Comparison of ENCODE assay signal across 18 cellular contexts in the genomic region with DNA sequence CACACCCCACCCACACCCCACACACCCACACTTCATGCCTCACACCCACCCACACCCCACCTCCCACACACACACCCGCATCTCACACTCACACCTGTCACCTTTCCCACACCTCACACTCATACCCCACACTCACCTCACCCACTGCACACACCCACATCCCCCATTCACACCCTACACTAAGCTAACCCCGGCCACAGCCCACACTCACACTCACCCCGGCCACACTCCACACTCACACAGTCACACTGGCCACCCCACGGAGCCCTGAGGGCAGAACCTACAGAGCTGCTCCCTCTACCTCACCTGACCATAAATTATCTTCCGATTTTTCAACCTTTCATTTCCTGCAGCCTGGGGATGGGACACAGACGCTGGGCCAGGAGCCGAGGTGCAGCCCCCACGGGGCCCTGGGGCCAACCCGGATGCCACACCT.
DNase-seq lines count a peak whose midpoint lies in the region; ATAC-seq, FAIRE-seq and TF ChIP-seq lines count a peak whose summit lies in the region.
"Had no signal": no experiment of that assay in that cellular context is flagged by ENCODE, and none has a peak within 500 bp of the region (broad histone marks: within the 10 kb centered on the region; RNA-seq: fewer than 3 reads in every experiment).

No MANE protein-coding gene starts in this region.

- TF ChIP-seq POLR2A in spleen (IDR thresholded peaks at IDR 0.05) = no peak

- H3K27ac Mint-ChIP-seq in activated CD4-positive, alpha-beta T cell treated with anti-CD3 and anti-CD28 coated beads, Interleukin-2, amount 10 ng/mL, durations not matched to agents 7 days and 5 days = peak overlapping the region; percentile 66
- H3K27ac Mint-ChIP-seq: activated naive CD4-positive, alpha-beta T cell treated with anti-CD3 and anti-CD28 coated beads, Interleukin-2, amount 10 ng/mL, durations not matched to agents 7 days and 5 days; HFFc6 had no signal

- CTCF ChIA-PET in activated CD4-positive, alpha-beta T cell treated with anti-CD3 and anti-CD28 coated beads, Interleukin-2, amount 10 ng/mL, durations not matched to agents 7 days and 5 days (lab: Charles Lee) = no interaction called here
- CTCF ChIA-PET in PC-3 (lab: Charles Lee) = no interaction called here

- H4K20me1 ChIP-seq in DND-41 (ENCODE audit: insufficient read depth, low read length) (peaks cover 84% of the 10 kb centered on the region), PC-3 (ENCODE audit: low read length) (no peaks in the 10 kb centered on the region)

- intact Hi-C loops in kidney (cut with DNase I) = no loop called here
- intact Hi-C loops in spleen (cut with DNase I; ENCODE audit: low total_unique reads) = no loop called here
- intact Hi-C loops in PC-3 (cut with micrococcal nuclease) = no loop called here

- H3K9me3 Mint-ChIP-seq in activated CD4-positive, alpha-beta T cell treated with anti-CD3 and anti-CD28 coated beads, Interleukin-2, amount 10 ng/mL, durations not matched to agents 7 days and 5 days = no peaks in the 10 kb centered on the region
- H3K9me3 Mint-ChIP-seq: HFFc6 had no signal

- H3K9ac ChIP-seq in DND-41 (ENCODE audit: low read depth, low read length) = no peak overlapping the region
- H3K9ac ChIP-seq in kidney (ENCODE audit: low read length in 2 of 2) = no peak overlapping the region
- H3K9ac ChIP-seq in PC-3 (ENCODE audit: low read length) = no peak overlapping the region

- H3K36me3 ChIP-seq in DND-41 (ENCODE audit: insufficient read depth, low read length) = peaks cover 100% of the 10 kb centered on the region
- H3K36me3 ChIP-seq in kidney (ENCODE audit: control insufficient read depth in 1 of 2, insufficient read depth in 2 of 2, low read length in 2 of 2) = peaks cover 4 to 17% of the 10 kb centered on the region in 2 donors
- H3K36me3 ChIP-seq in spleen = peaks cover 4 to 95% (median 47%) of the 10 kb centered on the region in 6 donors
- no peaks in the 10 kb centered on the region for H3K36me3 ChIP-seq in PC-3 (ENCODE audit: low read depth, low read length)

- no peak overlapping the region for H3K4me3 Mint-ChIP-seq in activated CD4-positive, alpha-beta T cell treated with anti-CD3 and anti-CD28 coated beads, Interleukin-2, amount 10 ng/mL, durations not matched to agents 7 days and 5 days
- H3K4me3 Mint-ChIP-seq: CD14-positive monocyte, HFFc6 had no signal

- ATAC-seq in DND-41 (ENCODE audit: insufficient read depth, low read depth) = 0 out of 3 replicates have a peak, but pooled peaks have one; percentile 3
- ATAC-seq in PC-3 = no peak

- H3K4me3 ChIP-seq in DND-41 (ENCODE audit: low read depth in 1 of 2, low read length in 2 of 2) (no peak overlapping the region), kidney (ENCODE audit: low read length in 2 of 2) (no peak overlapping the region), spleen (no peak overlapping the region), PC-3 (ENCODE audit: low read length) (no peak overlapping the region)
- H3K4me3 ChIP-seq: dorsolateral prefrontal cortex, MG63, PC-9, thyroid gland had no signal

- no peaks in the 10 kb centered on the region for H3K9me2 ChIP-seq in PC-3 (replicated peaks; ENCODE audit: low read length)

- H2AFZ ChIP-seq in DND-41 (ENCODE audit: low read depth, low read length) (no peak overlapping the region), PC-3 (ENCODE audit: low read length) (no peak overlapping the region)
- H2AFZ ChIP-seq: PC-9 had no signal

- H3K79me2 ChIP-seq in DND-41 (ENCODE audit: insufficient read depth, low read length) (peaks cover 94% of the 10 kb centered on the region), PC-3 (ENCODE audit: low read length) (no peaks in the 10 kb centered on the region)

- H3K4me1 Mint-ChIP-seq in activated CD4-positive, alpha-beta T cell treated with anti-CD3 and anti-CD28 coated beads, Interleukin-2, amount 10 ng/mL, durations not matched to agents 7 days and 5 days = peaks cover 11% of the 10 kb centered on the region
- H3K4me1 Mint-ChIP-seq: CD14-positive monocyte had no signal

- no peak for DNase-seq in activated CD4-positive, alpha-beta T cell treated with anti-CD3 and anti-CD28 coated beads, Interleukin-2, amount 10 ng/mL, durations not matched to agents 7 days and 5 days
- DNase-seq in activated CD4-positive, alpha-beta T cell treated with anti-CD3 and anti-CD28 coated beads for 4 hours = no peak
- DNase-seq in DND-41 = no peak
- DNase-seq in kidney = peak; percentile 53
- peak; percentile 31 for DNase-seq in spleen
- DNase-seq in PC-3 = no peak
- no peak for DNase-seq in NCI-H2081 treated with DMSO at 0.1 percent for 48 hours (lab: John Stamatoyannopoulos, UW)
- DNase-seq in hepatic stellate cell (ENCODE audit: low spot score) = no peak
- DNase-seq: HFFc6; MG63; NCI-H526; PC-9; stimulated activated CD4-positive, alpha-beta T cell treated with anti-CD3 and anti-CD28 coated beads, Interleukin-2, amount 100 ng/mL, for 48 hours; thyroid gland had no signal

- H3K9me3 ChIP-seq in DND-41 (ENCODE audit: insufficient read depth, low read length, severe bottlenecking) (no peaks in the 10 kb centered on the region), kidney (ENCODE audit: control insufficient read depth in 1 of 2, low read length in 2 of 2) (no peaks in the 10 kb centered on the region), spleen (no peaks in the 10 kb centered on the region), PC-3 (ENCODE audit: low read length) (no peaks in the 10 kb centered on the region)
- H3K9me3 ChIP-seq: MG63, neutrophil, thyroid gland had no signal

- WGBS in spleen, 5 donors = 93 to 98% (median 94%) methylated on average over 9 of the region's 9 CpGs

- no peak for TF ChIP-seq CTCF in DND-41 (IDR thresholded peaks at IDR 0.05; ENCODE audit: borderline replicate concordance, extremely low read depth, low read length, poor library complexity, severe bottlenecking)
- no peak for TF ChIP-seq CTCF in kidney (IDR thresholded peaks at IDR 0.05; ENCODE audit: borderline replicate concordance, extremely low read depth, insufficient read depth)
- no peak for TF ChIP-seq CTCF in spleen (IDR thresholded peaks at IDR 0.05 in 8 of 11, conservative IDR thresholded peaks at IDR 0.05 in 3 of 11)
- TF ChIP-seq CTCF in PC-3 (conservative IDR thresholded peaks at IDR 0.05; ENCODE audit: low read depth, low read length) = no peak

- no peaks in the 10 kb centered on the region for H3K27me3 ChIP-seq in DND-41 (ENCODE audit: insufficient read depth, low read length, poor library complexity)
- H3K27me3 ChIP-seq in spleen (replicated peaks in 1 of 7) = no peaks in the 10 kb centered on the region
- H3K27me3 ChIP-seq in PC-3 (ENCODE audit: low read length) = no peaks in the 10 kb centered on the region
- H3K27me3 ChIP-seq: dorsolateral prefrontal cortex, MG63, neutrophil, thyroid gland had no signal

- no peak overlapping the region for H3K4me2 ChIP-seq in DND-41 (ENCODE audit: insufficient read depth, low read length)
- no peak overlapping the region for H3K4me2 ChIP-seq in PC-3 (ENCODE audit: low read length)
- H3K4me2 ChIP-seq: PC-9 had no signal

- H3F3A ChIP-seq in PC-3 (ENCODE audit: low read length, unreplicated experiment) = no peaks in the 10 kb centered on the region

- FAIRE-seq in kidney (lab: Jason Lieb, UNC) = no peak

- no peaks in the 10 kb centered on the region for H3K27me3 Mint-ChIP-seq in activated CD4-positive, alpha-beta T cell treated with anti-CD3 and anti-CD28 coated beads, Interleukin-2, amount 10 ng/mL, durations not matched to agents 7 days and 5 days
- H3K27me3 Mint-ChIP-seq: activated naive CD4-positive, alpha-beta T cell treated with anti-CD3 and anti-CD28 coated beads, Interleukin-2, amount 10 ng/mL, durations not matched to agents 7 days and 5 days had no signal

- peaks cover 69% of the 10 kb centered on the region for H3K36me3 Mint-ChIP-seq in activated CD4-positive, alpha-beta T cell treated with anti-CD3 and anti-CD28 coated beads, Interleukin-2, amount 10 ng/mL, durations not matched to agents 7 days and 5 days (ENCODE audit: low read depth)

- POLR2A ChIA-PET in activated CD4-positive, alpha-beta T cell treated with anti-CD3 and anti-CD28 coated beads, Interleukin-2, amount 10 ng/mL, durations not matched to agents 7 days and 5 days (lab: Charles Lee) = no interaction called here
- POLR2A ChIA-PET in PC-3 (lab: Charles Lee; ENCODE audit: unreplicated experiment) = no interaction called here

- no TSS peak for BruUV-seq in PC-3 (replicated peaks; lab: Mats Ljungman, UMichigan)

- no peak overlapping the region for H3K27ac ChIP-seq in DND-41 (ENCODE audit: low read length)
- no peak overlapping the region for H3K27ac ChIP-seq in kidney (ENCODE audit: low read depth in 2 of 2, low read length in 2 of 2)
- H3K27ac ChIP-seq in spleen = peak overlapping the region in 1 of 8 donors; percentile 38
- no peak overlapping the region for H3K27ac ChIP-seq in PC-3 (ENCODE audit: low read length)
- H3K27ac ChIP-seq: neutrophil, PC-9, thyroid gland had no signal

- H3K4me1 ChIP-seq in DND-41 (ENCODE audit: insufficient read depth, low read length) = no peaks in the 10 kb centered on the region
- H3K4me1 ChIP-seq in kidney (ENCODE audit: control insufficient read depth in 1 of 2, insufficient read depth in 1 of 2, low read depth in 1 of 2, low read length in 2 of 2) = no peaks in the 10 kb centered on the region
- H3K4me1 ChIP-seq in spleen = peaks cover 0 to 50% (median 17%) of the 10 kb centered on the region in 6 donors
- no peaks in the 10 kb centered on the region for H3K4me1 ChIP-seq in PC-3 (ENCODE audit: insufficient read depth, low read length)
- H3K4me1 ChIP-seq: thyroid gland had no signal

Comparison
In these comparisons a context has a peak if more than half of its experiments do, and no peak if none do; other contexts are left out.
1. DNase-seq: peak in kidney (single experiment) and spleen (single experiment); none in activated CD4-positive, alpha-beta T cell treated with anti-CD3 and anti-CD28 coated beads, Interleukin-2, amount 10 ng/mL, durations not matched to agents 7 days and 5 days (single experiment), activated CD4-positive, alpha-beta T cell treated with anti-CD3 and anti-CD28 coated beads for 4 hours (0 of 2), DND-41 (single experiment), PC-3 (single experiment), NCI-H2081 treated with DMSO at 0.1 percent for 48 hours (single experiment) and hepatic stellate cell (single experiment).